In genomic region chr4:129377131-129377845, GRCh38 we compare ENCODE assay signal across 15 cellular contexts.
"Had no signal": no experiment of that assay in that cellular context is flagged by ENCODE, and none has a peak within 500 bp of the region (broad histone marks: within the 10 kb centered on the region; RNA-seq: fewer than 3 reads in every experiment).

No MANE protein-coding gene starts in this region.

- H3K4me1 ChIP-seq: gastrocnemius medialis, heart right ventricle, upper lobe of right lung had no signal

- H3K9me3 ChIP-seq: gastrocnemius medialis, heart right ventricle, left ventricle myocardium inferior, ovary, upper lobe of right lung had no signal

- DNase-seq: activated CD4-positive, alpha-beta T cell treated with anti-CD3 and anti-CD28 coated beads, Interleukin-2, amount 50 U/mL, for 4 hours; activated CD4-positive, CD25-positive, alpha-beta regulatory T cell treated with anti-CD3 and anti-CD28 coated beads, Interleukin-2, amount 50 U/mL, for 72 hours; activated CD8-positive, alpha-beta memory T cell treated with anti-CD3 and anti-CD28 coated beads, Interleukin-2, amount 10 ng/mL, durations not matched to agents 7 days and 5 days; activated effector memory CD4-positive, alpha-beta T cell treated with anti-CD3 and anti-CD28 coated beads, Interleukin-2, amount 50 U/mL, for 16 hours; activated T-cell treated with anti-CD3 and anti-CD28 coated beads, Interleukin-2, amount 50 U/mL, for 4 hours; amniotic stem cell; brain microvascular endothelial cell; gastrocnemius medialis; heart right ventricle; kidney; left ventricle myocardium inferior; ovary; stimulated activated CD4-positive, alpha-beta T cell treated with anti-CD3 and anti-CD28 coated beads, Interleukin-12 subunit alpha, Interleukin-12 subunit beta, amount 100 ng/mL, for 4 hours; upper lobe of right lung had no signal

- H3K27ac ChIP-seq: brain microvascular endothelial cell, gastrocnemius medialis, heart right ventricle, left ventricle myocardium inferior, ovary, upper lobe of right lung had no signal

- H3K27me3 ChIP-seq: brain microvascular endothelial cell, gastrocnemius medialis, ovary, upper lobe of right lung had no signal

- H3K4me3 ChIP-seq: gastrocnemius medialis, heart right ventricle, left ventricle myocardium inferior, ovary, upper lobe of right lung had no signal

- H3K36me3 ChIP-seq: brain microvascular endothelial cell, gastrocnemius medialis, heart right ventricle, left ventricle myocardium inferior, ovary, upper lobe of right lung had no signal

- ATAC-seq: activated CD8-positive, alpha-beta memory T cell treated with anti-CD3 and anti-CD28 coated beads, Interleukin-2, amount 10 ng/mL, durations not matched to agents 7 days and 5 days; activated naive CD4-positive, alpha-beta T cell treated with anti-CD3 and anti-CD28 coated beads, Interleukin-2, amount 50 U/mL, for 72 hours; activated T-cell treated with anti-CD3 and anti-CD28 coated beads, Interleukin-2, amount 50 U/mL, for 4 hours; gastrocnemius medialis; upper lobe of right lung had no signal
